Comparison of ENCODE assay signal across 1 cellular context in genomic region chr18:79353238-79353637, GRCh38.
TF ChIP-seq lines count a peak whose summit lies in the region.

No MANE protein-coding gene starts in this region.

TF ChIP-seq in endothelial cell of umbilical vein, 7 proteins besides CTCF, POLR2A, EP300 and RAD21:
- TF ChIP-seq GATA2 (IDR thresholded peaks at IDR 0.05; ENCODE audit: insufficient read depth, insufficient read length, low read depth, low read length) (no peak), EZH2 (IDR thresholded peaks at IDR 0.05; ENCODE audit: borderline replicate concordance, low read depth, low read length, severe bottlenecking) (no peak), FOS (IDR thresholded peaks at IDR 0.05; ENCODE audit: borderline replicate concordance, insufficient read depth, low read length) (no peak), MAX (IDR thresholded peaks at IDR 0.05; ENCODE audit: insufficient read depth, insufficient read length) (no peak), JUN (IDR thresholded peaks at IDR 0.05; ENCODE audit: borderline replicate concordance, insufficient read depth, insufficient read length, low read depth) (no peak), MYC (IDR thresholded peaks at IDR 0.05; ENCODE audit: low read depth, low read length) (no peak), POLR2AphosphoS5 (IDR thresholded peaks at IDR 0.05; ENCODE audit: insufficient read depth, low read depth, low read length) (no peak)
